1 cellular context compared by ENCODE assay signal in the genomic region with DNA sequence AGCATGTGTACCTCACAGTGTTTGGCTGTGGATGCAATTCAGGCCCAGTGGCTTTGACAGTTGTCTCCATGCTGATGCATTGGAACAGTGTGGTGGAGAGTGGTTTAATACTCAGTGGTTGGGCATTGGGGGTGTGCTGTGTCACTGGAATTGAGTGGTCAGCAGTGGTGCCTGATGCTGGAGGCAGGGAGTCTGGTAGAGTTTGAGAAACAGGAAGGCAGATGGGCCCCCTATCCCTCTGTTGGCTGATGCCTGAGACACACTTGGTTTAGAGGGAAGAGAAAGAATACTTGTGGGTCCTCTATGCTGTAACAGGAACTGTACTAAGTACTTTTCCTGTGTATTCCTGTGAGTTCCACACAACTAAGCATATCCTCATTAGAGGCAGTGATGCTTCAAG.
TF ChIP-seq lines count a peak whose summit lies in the region.

No MANE protein-coding gene starts in this region.

TF ChIP-seq in H1, 55 proteins besides CTCF, POLR2A, EP300 and RAD21:
- TF ChIP-seq, protein P1, sequence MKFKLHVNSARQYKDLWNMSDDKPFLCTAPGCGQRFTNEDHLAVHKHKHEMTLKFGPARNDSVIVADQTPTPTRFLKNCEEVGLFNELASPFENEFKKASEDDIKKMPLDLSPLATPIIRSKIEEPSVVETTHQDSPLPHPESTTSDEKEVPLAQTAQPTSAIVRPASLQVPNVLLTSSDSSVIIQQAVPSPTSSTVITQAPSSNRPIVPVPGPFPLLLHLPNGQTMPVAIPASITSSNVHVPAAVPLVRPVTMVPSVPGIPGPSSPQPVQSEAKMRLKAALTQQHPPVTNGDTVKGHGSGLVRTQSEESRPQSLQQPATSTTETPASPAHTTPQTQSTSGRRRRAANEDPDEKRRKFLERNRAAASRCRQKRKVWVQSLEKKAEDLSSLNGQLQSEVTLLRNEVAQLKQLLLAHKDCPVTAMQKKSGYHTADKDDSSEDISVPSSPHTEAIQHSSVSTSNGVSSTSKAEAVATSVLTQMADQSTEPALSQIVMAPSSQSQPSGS (IDR thresholded peaks at IDR 0.05; ENCODE audit: low read length): no peak
- TF ChIP-seq, protein P2, sequence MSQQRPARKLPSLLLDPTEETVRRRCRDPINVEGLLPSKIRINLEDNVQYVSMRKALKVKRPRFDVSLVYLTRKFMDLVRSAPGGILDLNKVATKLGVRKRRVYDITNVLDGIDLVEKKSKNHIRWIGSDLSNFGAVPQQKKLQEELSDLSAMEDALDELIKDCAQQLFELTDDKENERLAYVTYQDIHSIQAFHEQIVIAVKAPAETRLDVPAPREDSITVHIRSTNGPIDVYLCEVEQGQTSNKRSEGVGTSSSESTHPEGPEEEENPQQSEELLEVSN (IDR thresholded peaks at IDR 0.05): no peak
- no peak for TF ChIP-seq TAF7 (optimal IDR thresholded peaks at IDR 0.05; ENCODE audit: borderline replicate concordance, low read depth, low read length)
- no peak for TF ChIP-seq YY1 (IDR thresholded peaks at IDR 0.05; ENCODE audit: low read depth, low read length)
- TF ChIP-seq KDM1A (IDR thresholded peaks at IDR 0.05; ENCODE audit: borderline replicate concordance, low read length): no peak
